In genomic region chr20:62790075-62790474, GRCh38 we compare ENCODE assay signal across 19 cellular contexts. TPM values are rescaled to one million over a fixed set of nuclear protein-coding genes. Genes with fewer than 3 reads are reported as not detected.
DNase-seq lines count a peak whose midpoint lies in the region; ATAC-seq, FAIRE-seq and TF ChIP-seq lines count a peak whose summit lies in the region.
"Had no signal": no experiment of that assay in that cellular context is flagged by ENCODE, and none has a peak within 500 bp of the region (broad histone marks: within the 10 kb centered on the region; RNA-seq: fewer than 3 reads in every experiment).

No MANE protein-coding gene starts in this region.

- no peak overlapping the region for H2BK20ac ChIP-seq in H1 (ENCODE audit: low read length)

- H4K8ac ChIP-seq in H1 (ENCODE audit: extremely low read depth, insufficient read depth, low read length): no peak overlapping the region

- peaks cover 27% of the 10 kb centered on the region for H3K4me1 Mint-ChIP-seq in activated T-cell treated with anti-CD3 and anti-CD28 coated beads, Interleukin-2, amount 50 U/mL, for 72 hours (ENCODE audit: low read depth)

- H3K4me3 Mint-ChIP-seq in activated T-cell treated with anti-CD3 and anti-CD28 coated beads, Interleukin-2, amount 50 U/mL, for 72 hours: no peak overlapping the region
- H3K4me3 Mint-ChIP-seq: CD14-positive monocyte; CD4-positive, alpha-beta memory T cell; GM23338 had no signal

- ATAC-seq in activated T-cell treated with anti-CD3 and anti-CD28 coated beads, Interleukin-2, amount 50 U/mL, for 72 hours (replicated peaks in 1 of 2): no peak
- ATAC-seq: GM23338, HCT116 had no signal

- peak; percentile 99 for FAIRE-seq in HTR-8/SVneo (lab: Jason Lieb, UNC)
- no peak for FAIRE-seq in H1 (lab: Jason Lieb, UNC)
- FAIRE-seq: GM12892, GM18507 had no signal

- no peak for TF ChIP-seq RAD21 in H1 (IDR thresholded peaks at IDR 0.05 in 1 of 2, conservative IDR thresholded peaks at IDR 0.05 in 1 of 2; ENCODE audit: low read depth in 2 of 2, low read length in 2 of 2)

- POLR2A ChIA-PET in H1 (lab: Charles Lee; ENCODE audit: partially characterized antibody): interaction anchor here (1.5 kb wide), 1 partner anchor 10 kb away, joined by 4 read pairs; no protein-coding TSS in a partner anchor

- H4K20me1 ChIP-seq in BLaER1 (no peaks in the 10 kb centered on the region), H1 (replicated peaks in 1 of 2; ENCODE audit: control insufficient read depth in 1 of 2, insufficient read depth in 2 of 2, low read length in 2 of 2) (no peaks in the 10 kb centered on the region)

- H3K36me3 Mint-ChIP-seq in activated T-cell treated with anti-CD3 and anti-CD28 coated beads, Interleukin-2, amount 50 U/mL, for 72 hours (ENCODE audit: insufficient read depth in 2 of 2): no peaks in the 10 kb centered on the region
- H3K36me3 Mint-ChIP-seq: IgD-negative memory B cell had no signal

- no peaks in the 10 kb centered on the region for H3K79me2 ChIP-seq in H1 (ENCODE audit: control insufficient read depth in 1 of 2, insufficient read depth in 2 of 2, low read length in 2 of 2)

- no peak overlapping the region for H3K23ac ChIP-seq in H1 (ENCODE audit: insufficient read length)

- DNase-seq in HTR-8/SVneo (ENCODE audit: insufficient read length, low spot score): no peak
- DNase-seq in H1 (ENCODE audit: low read depth in 1 of 2, low spot score in 2 of 2): no peak
- no peak for DNase-seq in activated T-cell treated with anti-CD3 and anti-CD28 coated beads, Interleukin-2, amount 50 U/mL, for 72 hours
- no peak for DNase-seq in retina
- no peak for DNase-seq in activated gamma-delta T cell (lab: John Stamatoyannopoulos, UW)
- DNase-seq: BE2C, DMS153, DMS79, GDM1, H7 had no signal

- H3K23me2 ChIP-seq in H1 (ENCODE audit: low read depth, low read length): peaks cover under 1% of the 10 kb centered on the region; the same call in 1 of the 2 replicates

- no peak overlapping the region; the same call in 1 of the 2 replicates for H2BK12ac ChIP-seq in H1 (ENCODE audit: low read depth, low read length)

- H3K79me1 ChIP-seq in H1 (ENCODE audit: low read depth, low read length): no peaks in the 10 kb centered on the region

- no peak overlapping the region for H3K27ac Mint-ChIP-seq in activated T-cell treated with anti-CD3 and anti-CD28 coated beads, Interleukin-2, amount 50 U/mL, for 72 hours
- H3K27ac Mint-ChIP-seq: GM23338 had no signal

- H3K18ac ChIP-seq in H1 (ENCODE audit: extremely low read depth, low read length): no peak overlapping the region

- no peak overlapping the region for H4K5ac ChIP-seq in H1 (ENCODE audit: insufficient read length, low read depth, low read length)

- H3K56ac ChIP-seq in H1 (replicated peaks; ENCODE audit: insufficient read length, low read depth, low read length): no peak overlapping the region

- H3K4me1 ChIP-seq in BLaER1: peaks cover 93% of the 10 kb centered on the region
- peaks cover 0 to 8% (median 5%) of the 10 kb centered on the region in 4 experiments; a peak in 4 of 7 replicates for H3K4me1 ChIP-seq in H1 (replicated peaks in 1 of 4; ENCODE audit: control insufficient read depth in 3 of 4, insufficient read depth in 4 of 4, low read length in 3 of 4)

- TF ChIP-seq CTCF in H1 (IDR thresholded peaks at IDR 0.05; ENCODE audit: control extremely low read depth in 1 of 3, insufficient read depth in 1 of 3, low read depth in 1 of 3, low read length in 3 of 3): no peak

- H2BK15ac ChIP-seq in H1 (ENCODE audit: low read length): no peak overlapping the region

- WGBS in H1 (ENCODE audit: extremely low coverage in 1 of 2, insufficient coverage in 1 of 2, insufficient read length in 1 of 2, insufficient replicate concordance in 2 of 2, low coverage in 1 of 2, low lambda C conversion rate in 2 of 2, missing lambda C conversion rate in 1 of 2), 2 experiments: 91% methylated on average over 12 of the region's 12 CpGs; no CpG with 5 or more reads in 1 of the 2 experiments

- TF ChIP-seq EP300 in H1 (IDR thresholded peaks at IDR 0.05; ENCODE audit: borderline replicate concordance in 1 of 2, low read depth in 2 of 2, low read length in 2 of 2): no peak

- H4K91ac ChIP-seq in H1 (replicated peaks; ENCODE audit: insufficient read length, low read length): peak overlapping the region; percentile 31

- no peaks in the 10 kb centered on the region for H3K9me3 Mint-ChIP-seq in activated T-cell treated with anti-CD3 and anti-CD28 coated beads, Interleukin-2, amount 50 U/mL, for 72 hours
- H3K9me3 Mint-ChIP-seq: GM23338, IgD-negative memory B cell had no signal

- no peaks in the 10 kb centered on the region for H3K9me3 ChIP-seq in BLaER1
- H3K9me3 ChIP-seq in H1 (ENCODE audit: insufficient read depth in 2 of 2, low read depth in 1 of 2, low read length in 1 of 2): no peaks in the 10 kb centered on the region
- H3K9me3 ChIP-seq: BE2C had no signal

- no peak overlapping the region for H2BK5ac ChIP-seq in H1 (ENCODE audit: low read depth, low read length)

- peak overlapping the region; percentile 90 for H3K4me2 ChIP-seq in BLaER1
- H3K4me2 ChIP-seq in H1 (ENCODE audit: insufficient read depth in 1 of 2, low read depth in 2 of 2, low read length in 2 of 2): no peak overlapping the region
- H3K4me2 ChIP-seq: GM23338, KMS-11 had no signal

- TF ChIP-seq POLR2A in H1 (IDR thresholded peaks at IDR 0.05; ENCODE audit: control extremely low read depth in 1 of 2, low read depth in 2 of 2, low read length in 2 of 2): no peak

- H3K27me3 ChIP-seq in BLaER1 (no peaks in the 10 kb centered on the region), H1 (replicated peaks in 1 of 4; ENCODE audit: control insufficient read depth in 3 of 4, extremely low read depth in 1 of 4, insufficient read depth in 3 of 4, low read length in 3 of 4) (peaks cover 0 to 10% (median 4%) of the 10 kb centered on the region in 4 experiments; a peak in 5 of 7 replicates)
- H3K27me3 ChIP-seq: BE2C had no signal

- H3K27ac ChIP-seq in BLaER1 (no peak overlapping the region), H1 (ENCODE audit: low read depth, low read length) (no peak overlapping the region)
- H3K27ac ChIP-seq: KMS-11 had no signal

- H3K9ac ChIP-seq in BLaER1: no peak overlapping the region
- no peak overlapping the region for H3K9ac ChIP-seq in H1 (replicated peaks in 1 of 4; ENCODE audit: extremely low read depth in 1 of 4, low read depth in 3 of 4, low read length in 3 of 4)
- H3K9ac ChIP-seq: KMS-11 had no signal

- H3K4ac ChIP-seq in H1 (replicated peaks; ENCODE audit: insufficient read length, low read depth, low read length): peak overlapping the region; percentile 47

- no peak overlapping the region for H2AFZ ChIP-seq in H1 (ENCODE audit: low read length)
- H2AFZ ChIP-seq: GM23338 had no signal

- no peak overlapping the region for H3K14ac ChIP-seq in H1 (ENCODE audit: insufficient read length)

- CTCF ChIA-PET in H1 (lab: Charles Lee; ENCODE audit: partially characterized antibody): interaction anchor here (0.9 to 6.4 kb wide), 30 partner anchors 7 to 290 kb away, joined by 3 to 65 read pairs (median 10); partner anchors contain the start of gene NTSR1

- no peak overlapping the region for H3K4me3 ChIP-seq in BLaER1
- H3K4me3 ChIP-seq in H1 (ENCODE audit: extremely low read depth in 1 of 4, insufficient read depth in 2 of 4, low read depth in 3 of 4, low read length in 4 of 4): no peak overlapping the region
- H3K4me3 ChIP-seq: GM23338 had no signal

- H3K27me3 Mint-ChIP-seq in activated T-cell treated with anti-CD3 and anti-CD28 coated beads, Interleukin-2, amount 50 U/mL, for 72 hours (ENCODE audit: low read depth): no peaks in the 10 kb centered on the region
- H3K27me3 Mint-ChIP-seq: CD4-positive, alpha-beta memory T cell; IgD-negative memory B cell had no signal

- H3K36me3 ChIP-seq in BLaER1 (no peaks in the 10 kb centered on the region), H1 (ENCODE audit: control insufficient read depth in 2 of 4, insufficient read depth in 4 of 4, low read length in 3 of 4) (no peaks in the 10 kb centered on the region)
- H3K36me3 ChIP-seq: BE2C had no signal

- H2BK120ac ChIP-seq in H1 (replicated peaks; ENCODE audit: low read depth, low read length): no peak overlapping the region

- H2AK5ac ChIP-seq in H1 (ENCODE audit: low read depth, low read length): 0 out of 2 replicates have a peak overlapping the region, but pooled peaks have one; percentile 9

RNA-seq across cellular contexts. Expression of gene MRGBP, which starts 6.2 kb away (rescaled TPM):
- total RNA-seq in H1 (2021; fragmentation: NEBNext Ultra II Directional; extraction: Animal tissue kit (Norgen Biotek cat#: 25700)): 16.8 and 18.7 TPM in 2 replicates
- polyA plus RNA-seq in H1 (2011; rRNA removed): 15.0 and 16.7 TPM in 2 replicates
- polyA plus RNA-seq in H1 (2011; cell fraction: cytosol; rRNA removed): 16.9 TPM
- 15.2 TPM for polyA plus RNA-seq in H1 (2011; cell fraction: nucleus; rRNA removed)
- polyA plus RNA-seq in H1 (2012, experiment 1 of 2): 12.4 to 15.8 TPM (median 14.1 TPM) in 4 replicates
- polyA plus RNA-seq in H1 (2012, experiment 2 of 2): 12.8 TPM
- 12.5 TPM for polyA plus RNA-seq in H1 (2013, experiment 1 of 2)
- 13.0 TPM for polyA plus RNA-seq in H1 (2013, experiment 2 of 2)
- 9.2 and 10.4 TPM in 2 replicates for polyA minus RNA-seq in H1 (2011; rRNA and poly(A)+ RNA removed)
- 7.4 TPM for polyA minus RNA-seq in H1 (2011; cell fraction: cytosol; rRNA and poly(A)+ RNA removed)
- 9.5 TPM for polyA minus RNA-seq in H1 (2011; cell fraction: nucleus; rRNA and poly(A)+ RNA removed)
- total RNA-seq in activated T-cell treated with anti-CD3 and anti-CD28 coated beads, Interleukin-2, amount 50 U/mL, for 72 hours: 10 to 100 TPM; 14.1 to 14.7 TPM

RNA-seq across cellular contexts. Expression of gene OGFR, which starts 14.6 kb away (rescaled TPM):
- total RNA-seq in H1 (2021; fragmentation: NEBNext Ultra II Directional; extraction: Animal tissue kit (Norgen Biotek cat#: 25700)): 25.1 and 25.8 TPM in 2 replicates
- polyA plus RNA-seq in H1 (2011; rRNA removed): 13.9 and 26.7 TPM in 2 replicates
- polyA plus RNA-seq in H1 (2011; cell fraction: cytosol; rRNA removed): 31.1 TPM
- polyA plus RNA-seq in H1 (2011; cell fraction: nucleus; rRNA removed): 31.9 TPM
- polyA plus RNA-seq in H1 (2012, experiment 1 of 2): 14.3 to 22.7 TPM (median 20.9 TPM) in 4 replicates
- polyA plus RNA-seq in H1 (2012, experiment 2 of 2): 14.7 TPM
- 14.1 TPM for polyA plus RNA-seq in H1 (2013, experiment 1 of 2)
- polyA plus RNA-seq in H1 (2013, experiment 2 of 2): 12.8 TPM
- polyA minus RNA-seq in H1 (2011; rRNA and poly(A)+ RNA removed): 9.5 and 11.2 TPM in 2 replicates
- polyA minus RNA-seq in H1 (2011; cell fraction: cytosol; rRNA and poly(A)+ RNA removed): 18.2 TPM
- 11.4 TPM for polyA minus RNA-seq in H1 (2011; cell fraction: nucleus; rRNA and poly(A)+ RNA removed)
- 10 to 100 TPM; 42.9 to 44.9 TPM for total RNA-seq in activated T-cell treated with anti-CD3 and anti-CD28 coated beads, Interleukin-2, amount 50 U/mL, for 72 hours

RNA-seq across cellular contexts. Expression of gene COL9A3, which starts 26.8 kb away (rescaled TPM):
- total RNA-seq in H1 (2021; fragmentation: NEBNext Ultra II Directional; extraction: Animal tissue kit (Norgen Biotek cat#: 25700)): 76.0 and 80.1 TPM in 2 replicates
- polyA plus RNA-seq in H1 (2011; rRNA removed): 21.7 and 39.7 TPM in 2 replicates
- polyA plus RNA-seq in H1 (2011; cell fraction: cytosol; rRNA removed): 47.5 TPM
- polyA plus RNA-seq in H1 (2011; cell fraction: nucleus; rRNA removed): 245 TPM
- 54.7 to 62.3 TPM (median 59.2 TPM) in 4 replicates for polyA plus RNA-seq in H1 (2012, experiment 1 of 2)
- polyA plus RNA-seq in H1 (2012, experiment 2 of 2): 36.6 TPM
- 97.2 TPM for polyA plus RNA-seq in H1 (2013, experiment 1 of 2)
- polyA plus RNA-seq in H1 (2013, experiment 2 of 2): 86.2 TPM
- polyA minus RNA-seq in H1 (2011; rRNA and poly(A)+ RNA removed): 3.3 and 4.8 TPM in 2 replicates
- 16.0 TPM for polyA minus RNA-seq in H1 (2011; cell fraction: cytosol; rRNA and poly(A)+ RNA removed)
- 24.0 TPM for polyA minus RNA-seq in H1 (2011; cell fraction: nucleus; rRNA and poly(A)+ RNA removed)
- total RNA-seq in activated T-cell treated with anti-CD3 and anti-CD28 coated beads, Interleukin-2, amount 50 U/mL, for 72 hours: under 1 TPM; 0.31 to 0.46 TPM
- total RNA-seq: CD4-positive, alpha-beta memory T cell had no signal

Comparison
In these comparisons a context has a peak if more than half of its experiments do, and no peak if none do; other contexts are left out.
1. RNA of gene COL9A3, which starts 26.8 kb away (total RNA-seq): 76.0 to 80.1 TPM in H1; 0.31 to 0.46 TPM in activated T-cell treated with anti-CD3 and anti-CD28 coated beads, Interleukin-2, amount 50 U/mL, for 72 hours; every median in the first group is over 10 times any median in the second.